ENCODE assay signal across 8 cellular contexts in the genomic region with DNA sequence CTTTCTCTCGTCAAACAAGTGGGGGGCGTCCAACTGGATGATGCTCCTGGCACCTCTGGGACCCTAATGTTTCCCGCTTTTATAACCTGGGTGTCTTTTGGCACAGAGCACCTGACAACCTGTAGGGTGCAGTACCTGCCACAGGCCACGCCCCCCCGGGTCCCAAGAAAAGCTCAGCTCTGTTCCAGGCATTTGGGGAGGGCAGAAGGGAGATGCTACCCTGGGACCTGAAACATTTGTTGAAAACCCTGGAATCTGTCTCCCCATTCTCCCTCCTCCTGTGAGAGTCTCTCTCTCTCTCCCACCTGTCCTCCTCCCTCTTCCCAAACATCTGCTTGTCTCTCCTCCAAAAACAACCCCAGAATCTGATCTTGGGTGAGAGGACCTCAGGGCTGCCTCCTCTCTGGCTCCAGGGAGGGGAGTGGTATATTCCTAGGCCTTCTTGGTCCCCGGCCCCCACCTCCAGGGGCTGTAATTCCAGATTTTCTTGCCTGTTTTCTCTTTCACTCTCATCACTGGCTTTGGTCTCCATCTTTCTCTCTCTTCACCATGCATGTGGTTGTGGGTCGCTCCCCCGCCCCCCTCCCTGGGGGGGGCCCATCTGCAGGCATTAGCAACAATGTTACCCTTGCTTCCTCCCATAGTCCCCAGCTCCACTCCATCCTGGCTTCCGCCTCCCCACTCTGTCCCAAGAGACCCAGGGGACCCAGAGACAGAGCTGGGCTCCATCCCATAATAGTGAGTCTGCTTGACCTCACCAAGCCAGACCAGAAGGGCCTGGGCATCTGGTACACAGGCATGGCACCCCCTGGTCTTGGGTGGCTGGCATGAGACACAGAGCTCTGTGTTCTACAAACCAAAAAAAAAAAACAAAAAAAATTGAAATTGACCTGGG. TPM values are rescaled to one million over a fixed set of nuclear protein-coding genes. Genes with fewer than 3 reads are reported as not detected.
DNase-seq lines count a peak whose midpoint lies in the region; ATAC-seq lines count a peak whose summit lies in the region.

No MANE protein-coding gene starts in this region.

- WGBS in neuronal stem cell (ENCODE audit: extremely low coverage in 2 of 2, insufficient read length in 2 of 2, insufficient replicate concordance in 1 of 2), 2 donors = no CpG with 5 or more reads among the region's 9 CpGs

- H4K91ac ChIP-seq in neuronal stem cell (ENCODE audit: low read depth, low read length, poor library complexity) = no peak overlapping the region

- ATAC-seq in CD4-positive, CD25-positive, alpha-beta regulatory T cell (ENCODE audit: low read depth in 2 of 2) = no peak
- ATAC-seq in HG03159 (IDR thresholded peaks at IDR 0.05; ENCODE audit: unreplicated experiment) (no peak), HG02610 (IDR thresholded peaks at IDR 0.05; ENCODE audit: unreplicated experiment) (no peak)

- H3K4me2 ChIP-seq in neuronal stem cell (ENCODE audit: insufficient read depth, low read length, poor library complexity, severe bottlenecking) = peak overlapping the region; percentile 37

- DNase-seq in CD4-positive, CD25-positive, alpha-beta regulatory T cell = no peak
- DNase-seq in neuronal stem cell (ENCODE audit: low spot score) = no peak
- no peak for DNase-seq in inferior parietal cortex (ENCODE audit: extremely low spot score)
- no peak for DNase-seq in stimulated activated CD4-positive, alpha-beta T cell treated with anti-CD3 and anti-CD28 coated beads, Interleukin-1b, Interleukin-23, amount 100 ng/mL, for 48 hours

- H3K4me3 ChIP-seq in CD4-positive, CD25-positive, alpha-beta regulatory T cell (ENCODE audit: low read depth, low read length) = no peak overlapping the region
- H3K4me3 ChIP-seq in HUES48 (ENCODE audit: low read depth, low read length) (no peak overlapping the region), neuronal stem cell (ENCODE audit: low read length in 2 of 2) (no peak overlapping the region)

- no peak overlapping the region for H3K27ac ChIP-seq in CD4-positive, CD25-positive, alpha-beta regulatory T cell (ENCODE audit: insufficient read depth, low read length, poor library complexity, severe bottlenecking)
- peak overlapping the region; percentile 64 for H3K27ac ChIP-seq in HUES48 (ENCODE audit: low read depth, low read length)
- H3K27ac ChIP-seq in cingulate gyrus (ENCODE audit: low read depth, low read length) = peak overlapping the region; percentile 47
- peak overlapping the region; percentile 60 for H3K27ac ChIP-seq in neuronal stem cell (replicated peaks; ENCODE audit: low read length)

- H3K4me1 Mint-ChIP-seq in CD4-positive, CD25-positive, alpha-beta regulatory T cell = peaks cover 0 to 49% (median 30%) of the 10 kb centered on the region in 4 donors

- H3K4me3 Mint-ChIP-seq in CD4-positive, CD25-positive, alpha-beta regulatory T cell = peak overlapping the region in 2 of 4 donors; percentile 44 to 62

- no peaks in the 10 kb centered on the region for H3K36me3 ChIP-seq in CD4-positive, CD25-positive, alpha-beta regulatory T cell (ENCODE audit: control insufficient read depth, insufficient read depth, low read length)
- H3K36me3 ChIP-seq in HUES48 (ENCODE audit: control insufficient read depth, insufficient read depth, low read length) = no peaks in the 10 kb centered on the region
- H3K36me3 ChIP-seq in neuronal stem cell (replicated peaks in 1 of 2; ENCODE audit: control insufficient read depth in 2 of 2, insufficient read depth in 2 of 2, low read length in 2 of 2) = peaks cover 2 to 25% of the 10 kb centered on the region in 2 donors

- no peak overlapping the region for H2BK12ac ChIP-seq in neuronal stem cell (ENCODE audit: low read length)

- peak overlapping the region; percentile 47 for H3K23ac ChIP-seq in neuronal stem cell (ENCODE audit: low read depth, low read length, poor library complexity)

- peaks cover 36% of the 10 kb centered on the region for H3K79me1 ChIP-seq in neuronal stem cell (ENCODE audit: low read depth, low read length)

- H3K9ac ChIP-seq in HUES48 (ENCODE audit: low read depth, low read length) = no peak overlapping the region
- H3K9ac ChIP-seq in neuronal stem cell (ENCODE audit: low read depth, low read length, poor library complexity) = no peak overlapping the region

- H3K9me3 Mint-ChIP-seq in CD4-positive, CD25-positive, alpha-beta regulatory T cell = peaks cover 0 to 1% (median 0%) of the 10 kb centered on the region in 7 donors

- H2BK15ac ChIP-seq in neuronal stem cell (ENCODE audit: low read length) = no peak overlapping the region

- H3K18ac ChIP-seq in neuronal stem cell (ENCODE audit: low read length) = no peak overlapping the region

- H3K27me3 Mint-ChIP-seq in CD4-positive, CD25-positive, alpha-beta regulatory T cell = peaks cover 4% of the 10 kb centered on the region

- peak overlapping the region; percentile 51 for H2AK5ac ChIP-seq in neuronal stem cell (ENCODE audit: low read depth, low read length)

- no peaks in the 10 kb centered on the region for H3K9me3 ChIP-seq in CD4-positive, CD25-positive, alpha-beta regulatory T cell (ENCODE audit: control insufficient read depth in 2 of 2, low read length in 2 of 2)
- H3K9me3 ChIP-seq in HUES48 (ENCODE audit: control insufficient read depth, insufficient read depth, low read length) (no peaks in the 10 kb centered on the region), neuronal stem cell (replicated peaks in 1 of 2; ENCODE audit: control insufficient read depth in 2 of 2, insufficient read depth in 1 of 2, low read depth in 1 of 2, low read length in 2 of 2) (no peaks in the 10 kb centered on the region)

- H2BK5ac ChIP-seq in neuronal stem cell (ENCODE audit: low read length) = peak overlapping the region; percentile 54

- no peaks in the 10 kb centered on the region for H3K36me3 Mint-ChIP-seq in CD4-positive, CD25-positive, alpha-beta regulatory T cell

- peak overlapping the region; percentile 26 to 85 (median 74) for H3K27ac Mint-ChIP-seq in CD4-positive, CD25-positive, alpha-beta regulatory T cell

- no peak overlapping the region for H2AFZ ChIP-seq in neuronal stem cell (ENCODE audit: low read length)

- H3K4ac ChIP-seq in neuronal stem cell (ENCODE audit: low read length) = no peak overlapping the region

- peaks cover 53% of the 10 kb centered on the region for H3K4me1 ChIP-seq in CD4-positive, CD25-positive, alpha-beta regulatory T cell (ENCODE audit: control insufficient read depth, insufficient read depth, low read length, poor library complexity, severe bottlenecking)
- H3K4me1 ChIP-seq in HUES48 (ENCODE audit: control insufficient read depth, insufficient read depth, low read length) = peaks cover 53% of the 10 kb centered on the region
- peaks cover 64 to 76% of the 10 kb centered on the region in 2 donors for H3K4me1 ChIP-seq in neuronal stem cell (ENCODE audit: control insufficient read depth in 2 of 2, insufficient read depth in 1 of 2, low read depth in 1 of 2, low read length in 2 of 2)

- no peak overlapping the region for H2BK120ac ChIP-seq in neuronal stem cell (ENCODE audit: low read depth, low read length)

- no peaks in the 10 kb centered on the region for H3K27me3 ChIP-seq in CD4-positive, CD25-positive, alpha-beta regulatory T cell (ENCODE audit: control insufficient read depth, insufficient read depth, low read length)
- H3K27me3 ChIP-seq in HUES48 (ENCODE audit: control insufficient read depth, insufficient read depth, low read length) = no peaks in the 10 kb centered on the region
- no peaks in the 10 kb centered on the region for H3K27me3 ChIP-seq in neuronal stem cell (ENCODE audit: control insufficient read depth in 3 of 3, insufficient read depth in 3 of 3, low read depth in 1 of 3, low read length in 3 of 3)

- no peak overlapping the region for H3K14ac ChIP-seq in neuronal stem cell (ENCODE audit: low read length)

- no peak overlapping the region for H4K8ac ChIP-seq in neuronal stem cell (ENCODE audit: low read depth, low read length)

RNA-seq across cellular contexts. Expression of a gene that starts 4.1 kb away (rescaled TPM):
- total RNA-seq in CD4-positive, CD25-positive, alpha-beta regulatory T cell = 26.2 TPM
- polyA plus RNA-seq in CD4-positive, CD25-positive, alpha-beta regulatory T cell = 1 to 10 TPM in 1 of 4 donors, under 1 TPM in 3; 0.07 to 1.4 (median 0.50) TPM
- 22.9 TPM for polyA plus RNA-seq in neuronal stem cell (2013, experiment 1 of 2)
- 22.9 TPM for polyA plus RNA-seq in neuronal stem cell (2013, experiment 2 of 2)

RNA-seq across cellular contexts. Expression of a gene that starts 35.1 kb away (rescaled TPM):
- total RNA-seq in CD4-positive, CD25-positive, alpha-beta regulatory T cell = 0.15 TPM
- under 1 TPM; 0.20 to 0.87 (median 0.33) TPM for polyA plus RNA-seq in CD4-positive, CD25-positive, alpha-beta regulatory T cell
- 0.03 TPM for polyA plus RNA-seq in neuronal stem cell (2013, experiment 1 of 2)
- polyA plus RNA-seq in neuronal stem cell (2013, experiment 2 of 2) = 0.01 TPM
